ENCODE assay signal across 8 cellular contexts in the genomic region with DNA sequence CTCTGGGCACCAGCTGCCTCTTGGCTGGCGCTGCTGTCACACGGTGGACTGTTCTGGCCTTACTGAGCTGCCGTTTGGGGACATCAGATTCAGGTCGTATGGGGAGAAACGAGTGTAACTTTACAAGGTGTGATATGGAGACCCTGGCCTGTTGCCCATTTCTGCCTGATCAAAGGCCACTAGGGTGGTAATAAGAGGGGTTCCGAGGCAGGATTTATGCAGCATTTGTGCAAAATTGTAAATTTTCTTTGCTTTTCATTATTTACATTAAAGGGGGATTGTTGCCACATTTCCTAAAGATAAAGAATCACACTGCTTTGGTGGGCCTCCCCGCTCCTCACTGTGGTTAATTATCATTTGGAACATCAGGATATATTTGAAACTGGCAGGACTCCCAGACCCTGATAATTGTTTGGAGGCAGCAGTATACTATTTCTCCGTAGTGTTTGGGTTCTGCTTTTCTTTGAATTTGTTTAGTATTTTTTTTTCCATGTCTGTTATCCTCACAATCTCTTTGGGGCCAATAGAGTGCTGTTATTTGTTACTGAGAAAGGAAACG. TPM values are rescaled to one million over a fixed set of nuclear protein-coding genes. Genes with fewer than 3 reads are reported as not detected.
DNase-seq lines count a peak whose midpoint lies in the region; ATAC-seq and TF ChIP-seq lines count a peak whose summit lies in the region.

No MANE protein-coding gene starts in this region.

- no peaks in the 10 kb centered on the region for H3K9me3 Mint-ChIP-seq in IgD-negative memory B cell

- H3K4me3 Mint-ChIP-seq in IgD-negative memory B cell, result peak overlapping the region; percentile 77 to 98 (median 92)

- peaks cover 32 to 45% (median 42%) of the 10 kb centered on the region in 3 donors for H3K4me1 Mint-ChIP-seq in IgD-negative memory B cell

- H3K27me3 Mint-ChIP-seq in IgD-negative memory B cell, result no peaks in the 10 kb centered on the region

- WGBS in liver, result 35% methylated on average over 9 of the region's 9 CpGs
- WGBS in urinary bladder, result 13% methylated on average over 9 of the region's 9 CpGs

- H3K36me3 Mint-ChIP-seq in IgD-negative memory B cell, result peaks cover 11% of the 10 kb centered on the region

- peak; percentile 18 for DNase-seq in astrocyte of the hippocampus (ENCODE audit: low read depth, low spot score)
- DNase-seq in NK-92 treated with Interleukin-12 subunit alpha and Interleukin-12 subunit beta, amount 100 ng/mL, for 24 hours (lab: John Stamatoyannopoulos, UW), result no peak
- no peak for DNase-seq in foreskin melanocyte

- TF ChIP-seq CTCF in liver (IDR thresholded peaks at IDR 0.05; ENCODE audit: low read depth, low read length, missing input control), result no peak

- no peak for TF ChIP-seq RAD21 in liver (IDR thresholded peaks at IDR 0.05)

- ATAC-seq in GM18499 (IDR thresholded peaks at IDR 0.05; ENCODE audit: insufficient read depth, unreplicated experiment) (peak; percentile 18), GM21423 (IDR thresholded peaks at IDR 0.05; ENCODE audit: unreplicated experiment) (no peak)

- no peaks in the 10 kb centered on the region for H3K27me3 ChIP-seq in liver (ENCODE audit: control insufficient read depth in 4 of 4, insufficient read depth in 4 of 4, low read length in 3 of 4)

- peak overlapping the region in 1 of 2 donors; percentile 14 for H3K9ac ChIP-seq in liver (ENCODE audit: low read depth in 1 of 2, low read length in 2 of 2)

- H3K36me3 ChIP-seq in liver (ENCODE audit: control insufficient read depth in 4 of 4, insufficient read depth in 3 of 4, low read depth in 1 of 4, low read length in 3 of 4) (no peaks in the 10 kb centered on the region), urinary bladder (ENCODE audit: insufficient read depth) (peaks cover 4% of the 10 kb centered on the region)

- H3K9me3 ChIP-seq in liver (ENCODE audit: control insufficient read depth in 4 of 4, low read length in 3 of 4), result no peaks in the 10 kb centered on the region

- H3K4me3 ChIP-seq in liver (ENCODE audit: low read depth in 1 of 3, low read length in 3 of 3) (peak overlapping the region; percentile 26 to 75 (median 71)), urinary bladder (ENCODE audit: low read depth, low read length) (peak overlapping the region; percentile 83)

- H3K27ac Mint-ChIP-seq in IgD-negative memory B cell, result peak overlapping the region; percentile 84 to 98 (median 97)

- H3K27ac ChIP-seq in liver (ENCODE audit: low read depth in 1 of 2, low read length in 2 of 2) (peak overlapping the region in 1 of 2 donors; percentile 59), urinary bladder (ENCODE audit: low read depth) (no peak overlapping the region)

- H3K4me1 ChIP-seq in liver (ENCODE audit: control insufficient read depth in 4 of 4, insufficient read depth in 4 of 4, low read length in 3 of 4) (peaks cover 0 to 8% (median 4%) of the 10 kb centered on the region in 4 donors), urinary bladder (ENCODE audit: insufficient read depth) (no peaks in the 10 kb centered on the region)

TF ChIP-seq in liver, 16 proteins besides CTCF, POLR2A, EP300 and RAD21:
- TF ChIP-seq RXRA (IDR thresholded peaks at IDR 0.05) (no peak), SP1 (IDR thresholded peaks at IDR 0.05) (no peak)

RNA-seq across cellular contexts. Expression of a gene that starts 0.9 kb away (rescaled TPM):
- polyA plus RNA-seq in IgD-negative memory B cell (30.4 TPM), liver (1 to 10 TPM; 1.1 to 1.2 TPM), urinary bladder (12.3 TPM)
- total RNA-seq in liver (1 to 10 TPM; 2.2 to 2.7 TPM), urinary bladder (9.3 TPM)

RNA-seq across cellular contexts. Expression of a gene that starts 55.5 kb away (rescaled TPM):
- polyA plus RNA-seq in IgD-negative memory B cell (6.1 TPM), liver (under 1 TPM; 0.57 to 0.78 TPM), urinary bladder (3.4 TPM)
- total RNA-seq in liver (1 to 10 TPM; 3.3 to 8.3 TPM), urinary bladder (34.4 TPM)
